Comparison of ENCODE assay signal across 23 cellular contexts in genomic region chr2:66821168-66821567, GRCh38.
DNase-seq lines count a peak whose midpoint lies in the region; ATAC-seq, FAIRE-seq and TF ChIP-seq lines count a peak whose summit lies in the region.
"Had no signal": no experiment of that assay in that cellular context is flagged by ENCODE, and none has a peak within 500 bp of the region (broad histone marks: within the 10 kb centered on the region; RNA-seq: fewer than 3 reads in every experiment).

No MANE protein-coding gene starts in this region.

- H3K4me2 ChIP-seq in A549 (no peak overlapping the region), IMR-90 (ENCODE audit: low read depth, low read length) (no peak overlapping the region)
- H3K4me2 ChIP-seq: BLaER1 treated with 17β-estradiol and CSF1 and Interleukin-3, amounts not matched to agents 10 nM and 100 nM had no signal

- H3K9me1 ChIP-seq in IMR-90 (ENCODE audit: insufficient read depth, low read length), result no peaks in the 10 kb centered on the region

- no peak overlapping the region for H3K56ac ChIP-seq in IMR-90 (ENCODE audit: extremely low read depth, insufficient read depth, low read length)

- H3K36me3 ChIP-seq in IMR-90 (ENCODE audit: control insufficient read depth, insufficient read depth, low read length), result no peaks in the 10 kb centered on the region
- H3K36me3 ChIP-seq: BLaER1 treated with 17β-estradiol and CSF1 and Interleukin-3, amounts not matched to agents 10 nM and 100 nM had no signal

- DNase-seq in A549 (ENCODE audit: low read depth in 1 of 2, low spot score in 1 of 2), result no peak
- no peak for DNase-seq in IMR-90
- no peak for DNase-seq in urothelium cell line (ENCODE audit: low spot score)
- DNase-seq in HK-2 (ENCODE audit: unreplicated experiment), result no peak
- DNase-seq: 8988T; AML-193; Caco-2; Calu3; CD4-positive, alpha-beta T cell; CD8-positive, alpha-beta T cell; DMS79; DND-41; EL; GDM1 had no signal

- no peak overlapping the region for H4K8ac ChIP-seq in IMR-90 (ENCODE audit: low read depth in 2 of 2, low read length in 2 of 2)

- CTCF ChIA-PET in A549 (lab: Yijun Ruan, JAX), result interaction anchor here (0.6 kb wide), 1 partner anchor 439 kb away, joined by 3 read pairs; no protein-coding TSS in a partner anchor
- CTCF ChIA-PET in IMR-90 (lab: Yijun Ruan, JAX), result no interaction called here

- intact Hi-C loops in IMR-90 (cut with micrococcal nuclease), result no loop called here

- POLR2A ChIA-PET in A549 (lab: Yijun Ruan, JAX) (no interaction called here), IMR-90 (lab: Charles Lee; ENCODE audit: unreplicated experiment) (no interaction called here)

- 28% methylated on average over 3 of the region's 4 CpGs for WGBS in A549 (ENCODE audit: missing lambda C conversion rate)
- WGBS in IMR-90 (ENCODE audit: extremely low coverage in 2 of 2, insufficient read length in 1 of 2), 2 experiments, result 67% methylated on average over 1 of the region's 4 CpGs; no CpG with 5 or more reads in 1 of the 2 experiments

- no peak overlapping the region for H3K9ac ChIP-seq in IMR-90 (ENCODE audit: low read depth, low read length)
- H3K9ac ChIP-seq: BLaER1 treated with 17β-estradiol and CSF1 and Interleukin-3, amounts not matched to agents 10 nM and 100 nM had no signal

- peaks cover 15% of the 10 kb centered on the region; the same call in 2 of the 3 replicates for H3K9me3 ChIP-seq in A549
- peaks cover 5% of the 10 kb centered on the region for H3K9me3 ChIP-seq in IMR-90 (ENCODE audit: control insufficient read depth, insufficient read depth, low read length)
- H3K9me3 ChIP-seq: Caco-2 had no signal

- dilution Hi-C loops in IMR-90 (cut with HindIII; ENCODE audit: low sequenced_read_pairs, unreplicated experiment), result no loop called here

- H3K4ac ChIP-seq in IMR-90 (ENCODE audit: low read depth, low read length), result no peak overlapping the region

- H3K27ac ChIP-seq in A549 (no peak overlapping the region), IMR-90 (ENCODE audit: insufficient read depth, low read length) (no peak overlapping the region)
- H3K27ac ChIP-seq: BLaER1 treated with 17β-estradiol and CSF1 and Interleukin-3, amounts not matched to agents 10 nM and 100 nM; C4-2B had no signal

- H2AK9ac ChIP-seq in IMR-90 (replicated peaks; ENCODE audit: low read depth, low read length, poor library complexity), result no peak overlapping the region

- H4K91ac ChIP-seq in IMR-90 (ENCODE audit: insufficient read depth, low read depth, low read length), result no peak overlapping the region

- H2AFZ ChIP-seq in IMR-90 (replicated peaks; ENCODE audit: low read length, poor library complexity), result no peak overlapping the region

- no peak overlapping the region for H2BK5ac ChIP-seq in IMR-90 (ENCODE audit: low read depth, low read length, poor library complexity, severe bottlenecking)

- TF ChIP-seq CTCF in A549 (IDR thresholded peaks at IDR 0.05) (no peak), IMR-90 (conservative IDR thresholded peaks at IDR 0.05; ENCODE audit: low read depth, low read length) (no peak)

- no peak overlapping the region for H2BK120ac ChIP-seq in IMR-90 (ENCODE audit: low read depth, low read length)

- no peaks in the 10 kb centered on the region for H3K79me1 ChIP-seq in IMR-90 (ENCODE audit: low read depth in 1 of 2, low read length in 2 of 2)

- TF ChIP-seq RAD21 in A549 (conservative IDR thresholded peaks at IDR 0.05 in 1 of 2, IDR thresholded peaks at IDR 0.05 in 1 of 2), result no peak
- TF ChIP-seq RAD21 in IMR-90 (IDR thresholded peaks at IDR 0.05; ENCODE audit: low read length), result no peak

- H3K4me3 ChIP-seq in A549, result no peak overlapping the region
- no peak overlapping the region for H3K4me3 ChIP-seq in IMR-90 (ENCODE audit: insufficient read depth, low read depth, low read length)
- H3K4me3 ChIP-seq: BLaER1 treated with 17β-estradiol and CSF1 and Interleukin-3, amounts not matched to agents 10 nM and 100 nM; GM12878 had no signal

- no peak overlapping the region for H4K5ac ChIP-seq in IMR-90 (ENCODE audit: low read depth, low read length)

- H3K23ac ChIP-seq in IMR-90 (ENCODE audit: low read depth, low read length), result no peak overlapping the region

- no peak for TF ChIP-seq EP300 in A549 (IDR thresholded peaks at IDR 0.05)

- FAIRE-seq in A549 (lab: Jason Lieb, UNC) (no peak), urothelium cell line (lab: Jason Lieb, UNC) (peak; percentile 9)
- FAIRE-seq: A204.1, D721Med, GM12878, GM12892, GM18507, GM19239 had no signal

- no peak overlapping the region for H3K14ac ChIP-seq in IMR-90 (replicated peaks; ENCODE audit: low read depth, low read length)

- H3K4me1 ChIP-seq in A549 (no peaks in the 10 kb centered on the region), IMR-90 (ENCODE audit: control insufficient read depth, insufficient read depth, low read length) (no peaks in the 10 kb centered on the region)
- H3K4me1 ChIP-seq: BLaER1 treated with 17β-estradiol and CSF1 and Interleukin-3, amounts not matched to agents 10 nM and 100 nM; Caco-2 had no signal

- no TSS peak for BruUV-seq in IMR-90 (replicated peaks; lab: Mats Ljungman, UMichigan)

- in situ Hi-C loops in IMR-90 (cut with MboI; ENCODE audit: low sequenced_read_pairs), result no loop called here

- no peak overlapping the region for H3K18ac ChIP-seq in IMR-90 (ENCODE audit: low read depth, low read length)

- no peaks in the 10 kb centered on the region for H3K27me3 ChIP-seq in IMR-90 (ENCODE audit: control insufficient read depth, insufficient read depth, low read length)
- H3K27me3 ChIP-seq: BLaER1 treated with 17β-estradiol and CSF1 and Interleukin-3, amounts not matched to agents 10 nM and 100 nM had no signal

- no peak for TF ChIP-seq POLR2A in A549 (IDR thresholded peaks at IDR 0.05; ENCODE audit: low read length)
- no peak for TF ChIP-seq POLR2A in IMR-90 (IDR thresholded peaks at IDR 0.05; ENCODE audit: low read depth, low read length)

- H2BK15ac ChIP-seq in IMR-90 (ENCODE audit: low read depth, low read length), result no peak overlapping the region

- no peak overlapping the region for H2BK20ac ChIP-seq in IMR-90 (ENCODE audit: low read depth, low read length)

- no peaks in the 10 kb centered on the region for H4K20me1 ChIP-seq in IMR-90 (ENCODE audit: insufficient read depth, low read length)
- H4K20me1 ChIP-seq: BLaER1 treated with 17β-estradiol and CSF1 and Interleukin-3, amounts not matched to agents 10 nM and 100 nM had no signal

- ATAC-seq in A549, result no peak
- ATAC-seq in IMR-90 (ENCODE audit: low read depth), result no peak
- ATAC-seq in GM18858 (IDR thresholded peaks at IDR 0.05; ENCODE audit: unreplicated experiment), result no peak
- ATAC-seq: CD8-positive, alpha-beta T cell; GM12878 had no signal

- peak overlapping the region; percentile 52; the same call in 1 of the 2 replicates for H2AK5ac ChIP-seq in IMR-90 (ENCODE audit: low read depth, low read length)

TF ChIP-seq in A549, 52 proteins besides CTCF, POLR2A, EP300 and RAD21 (continues in another document):
- TF ChIP-seq JUN (IDR thresholded peaks at IDR 0.05) (no peak), MAZ (IDR thresholded peaks at IDR 0.05; ENCODE audit: borderline replicate concordance, low read depth, low read length) (no peak), HMGXB4 (CRISPR knock-in tag; IDR thresholded peaks at IDR 0.05; ENCODE audit: borderline replicate concordance) (no peak), RCOR1 (IDR thresholded peaks at IDR 0.05; ENCODE audit: low read depth, low read length) (no peak), MAFK (IDR thresholded peaks at IDR 0.05; ENCODE audit: partially characterized antibody) (peak; percentile 61), HEYL (CRISPR knock-in tag; IDR thresholded peaks at IDR 0.05) (no peak), RFX5 (IDR thresholded peaks at IDR 0.05) (no peak)

TF ChIP-seq in IMR-90, 13 proteins besides CTCF, POLR2A, EP300 and RAD21:
- no peak for TF ChIP-seq SMC3 (IDR thresholded peaks at IDR 0.05; ENCODE audit: low read depth, low read length)
- no peak for TF ChIP-seq CHD1 (IDR thresholded peaks at IDR 0.05; ENCODE audit: low read depth, low read length)
- TF ChIP-seq MAFK (IDR thresholded peaks at IDR 0.05; ENCODE audit: low read depth, low read length), result peak; percentile 63
